Comparison of ENCODE assay signal across 10 cellular contexts in genomic region chr20:57680131-57680716, GRCh38. TPM values are rescaled to one million over a fixed set of nuclear protein-coding genes. Genes with fewer than 3 reads are reported as not detected.
DNase-seq lines count a peak whose midpoint lies in the region; ATAC-seq and TF ChIP-seq lines count a peak whose summit lies in the region.
"Had no signal": no experiment of that assay in that cellular context is flagged by ENCODE, and none has a peak within 500 bp of the region (broad histone marks: within the 10 kb centered on the region; RNA-seq: fewer than 3 reads in every experiment).

No MANE protein-coding gene starts in this region.

- no peak for TF ChIP-seq EP300 in ovary (IDR thresholded peaks at IDR 0.05)
- TF ChIP-seq EP300 in suprapubic skin (IDR thresholded peaks at IDR 0.05) = no peak

- H3K4me1 ChIP-seq in ovary (ENCODE audit: insufficient read depth) = peaks cover 29% of the 10 kb centered on the region
- peaks cover 35% of the 10 kb centered on the region for H3K4me1 ChIP-seq in suprapubic skin

- DNase-seq in GM10248 (ENCODE audit: extremely low spot score) (peak; percentile 77), GM20000 (ENCODE audit: low spot score) (peak; percentile 72), ovary (no peak), KBM-7 (no peak), suprapubic skin (ENCODE audit: low spot score in 2 of 2) (no peak), LoVo (ENCODE audit: low spot score) (no peak)
- no peak for DNase-seq in central memory CD8-positive, alpha-beta T cell (ENCODE audit: low spot score in 2 of 2)
- DNase-seq: GDM1 had no signal

- no peaks in the 10 kb centered on the region for H3K9me3 Mint-ChIP-seq in central memory CD8-positive, alpha-beta T cell

- H3K27ac ChIP-seq in ovary (no peak overlapping the region), suprapubic skin (no peak overlapping the region)

- CTCF ChIA-PET in GM10248 (lab: Yijun Ruan, JAX) = interaction anchor here (0.9 to 1.0 kb wide), 2 partner anchors 26 to 57 kb away, joined by 3 to 4 read pairs; no protein-coding TSS in a partner anchor

- no peaks in the 10 kb centered on the region for H3K27me3 ChIP-seq in ovary
- H3K27me3 ChIP-seq in suprapubic skin = no peaks in the 10 kb centered on the region

- H3K4me1 Mint-ChIP-seq in central memory CD8-positive, alpha-beta T cell = peaks cover 17% of the 10 kb centered on the region

- intact Hi-C loops in ovary (cut with DNase I) = no loop called here

- H3K27me3 Mint-ChIP-seq in central memory CD8-positive, alpha-beta T cell = peaks cover 46% of the 10 kb centered on the region

- H3K36me3 ChIP-seq in ovary (no peaks in the 10 kb centered on the region), suprapubic skin (no peaks in the 10 kb centered on the region)

- TF ChIP-seq CTCF in GM10248 (IDR thresholded peaks at IDR 0.05; ENCODE audit: control extremely low read depth, extremely low read depth, low read depth, missing control alignments) (no peak), GM20000 (IDR thresholded peaks at IDR 0.05; ENCODE audit: extremely low read depth, missing control alignments) (no peak), ovary (IDR thresholded peaks at IDR 0.05) (no peak), suprapubic skin (IDR thresholded peaks at IDR 0.05) (no peak)

- no peaks in the 10 kb centered on the region for H3K9me3 ChIP-seq in ovary
- no peaks in the 10 kb centered on the region for H3K9me3 ChIP-seq in suprapubic skin

- WGBS in ovary, 3 donors = 50 to 55% (median 52%) methylated on average over 12 of the region's 12 CpGs
- 57% methylated on average over 12 of the region's 12 CpGs for WGBS in suprapubic skin

- peaks cover 3% of the 10 kb centered on the region for H3K36me3 Mint-ChIP-seq in central memory CD8-positive, alpha-beta T cell (ENCODE audit: insufficient read depth)

- no peak overlapping the region for H3K4me3 ChIP-seq in ovary
- no peak overlapping the region for H3K4me3 ChIP-seq in suprapubic skin

- in situ Hi-C loops in KBM-7 (cut with MboI; ENCODE audit: low pct_unique_long_range_greater_than_20kb, low sequenced_read_pairs) = no loop called here

- ATAC-seq in HG03342 (IDR thresholded peaks at IDR 0.05; ENCODE audit: unreplicated experiment) = peak; percentile 58
- no peak for ATAC-seq in central memory CD8-positive, alpha-beta T cell (replicated peaks; ENCODE audit: extremely low read depth, poor library complexity, severe bottlenecking)

- POLR2A ChIA-PET in GM10248 (lab: Yijun Ruan, JAX) = no interaction called here

- no peak for TF ChIP-seq POLR2A in ovary (IDR thresholded peaks at IDR 0.05)
- no peak for TF ChIP-seq POLR2A in suprapubic skin (IDR thresholded peaks at IDR 0.05)

- H3K4me3 Mint-ChIP-seq in central memory CD8-positive, alpha-beta T cell = no peak overlapping the region

- H3K27ac Mint-ChIP-seq in central memory CD8-positive, alpha-beta T cell (ENCODE audit: low read depth) = peak overlapping the region; percentile 17

RNA-seq across cellular contexts. Expression of gene PMEPA1, which starts 29.6 kb away (rescaled TPM):
- total RNA-seq in ovary (10 to 100 TPM in 5 of 7 donors, 1 to 10 TPM in 2; 2.7 to 73.4 (median 17.6) TPM), suprapubic skin (10 to 100 TPM in 3 of 4 donors, 1 to 10 TPM in 1; 9.5 to 20.4 (median 16.2) TPM)
- 10 to 100 TPM; 14.6 to 28.5 TPM for polyA plus RNA-seq in ovary

RNA-seq across cellular contexts. Expression of gene ZBP1, which starts 60.0 kb away (rescaled TPM):
- total RNA-seq in ovary = under 1 TPM in 3 of 7 donors, not detected in 4; 0.23 to 0.50 (median 0.24) TPM
- polyA plus RNA-seq in ovary = under 1 TPM; 0.12 to 0.92 TPM
- under 1 TPM in 1 of 4 donors, not detected in 3; 0.80 TPM for total RNA-seq in suprapubic skin
- total RNA-seq: kidney epithelial cell had no signal

Comparison
In these comparisons a context has a peak if more than half of its experiments do, and no peak if none do; other contexts are left out.
1. DNase-seq: peak in GM10248 (single experiment) and GM20000 (single experiment); none in central memory CD8-positive, alpha-beta T cell (0 of 2), ovary (0 of 5), KBM-7 (single experiment), suprapubic skin (0 of 2) and LoVo (single experiment).